In genomic region chr18:63319383-63320040, GRCh38 we compare ENCODE assay signal across 8 cellular contexts. TPM values are rescaled to one million over a fixed set of nuclear protein-coding genes. Genes with fewer than 3 reads are reported as not detected.
DNase-seq lines count a peak whose midpoint lies in the region; ATAC-seq lines count a peak whose summit lies in the region.

Gene BCL2, minus strand, starts transcription at chr18:63319769.

- intact Hi-C loops in T-helper 2 cell treated with Interferon-gamma antibody and Interleukin-4, amounts not matched to agents 100 ng/mL and 5 ng/mL, for 36 hours (cut with micrococcal nuclease): loop anchor here (1.0 to 5.0 kb wide), 10 partner anchors 47 to 797 kb away; partner anchors contain the start of genes PHLPP1, VPS4B and ZCCHC2

- DNase-seq in DMS53 treated with DMSO at 0.1 percent for 48 hours (lab: John Stamatoyannopoulos, UW; ENCODE audit: unreplicated experiment): peak; percentile 58
- DNase-seq in Jurkat, Clone E6-1 (ENCODE audit: low read depth, low spot score): no peak
- peak; percentile 43 for DNase-seq in effector CD8-positive, alpha-beta T cell (lab: John Stamatoyannopoulos, UW)
- peak; percentile 63 for DNase-seq in medulla oblongata (ENCODE audit: extremely low spot score)
- no peak for DNase-seq in NCI-H446 treated with DMSO at 0.1 percent for 48 hours (lab: John Stamatoyannopoulos, UW)

- no peaks in the 10 kb centered on the region for H3K9me3 ChIP-seq in subcutaneous abdominal adipose tissue (ENCODE audit: control insufficient read depth in 5 of 5, low read length in 5 of 5)

- H3K4me1 ChIP-seq in subcutaneous abdominal adipose tissue (ENCODE audit: control insufficient read depth in 5 of 5, insufficient read depth in 5 of 5, low read length in 5 of 5): peaks cover 0 to 58% (median 51%) of the 10 kb centered on the region in 5 donors

- H3K27ac ChIP-seq in subcutaneous abdominal adipose tissue (ENCODE audit: low read depth, low read length): peak within 1 kb of the TSS; percentile 95

- no peaks in the 10 kb centered on the region for H3K36me3 ChIP-seq in subcutaneous abdominal adipose tissue (ENCODE audit: control insufficient read depth in 5 of 5, insufficient read depth in 5 of 5, low read length in 5 of 5)

- H3K4me3 ChIP-seq in Jurkat, Clone E6-1 (ENCODE audit: low read length): peak within 1 kb of the TSS; percentile 85
- H3K4me3 ChIP-seq in subcutaneous abdominal adipose tissue (ENCODE audit: low read depth in 1 of 5, low read length in 5 of 5): peak within 1 kb of the TSS; percentile 78 to 92 (median 88)

- peak within 1 kb of the TSS; percentile 21 to 89 (median 82) for H3K9ac ChIP-seq in subcutaneous abdominal adipose tissue (ENCODE audit: low read length in 5 of 5)

- peak; percentile 8 for ATAC-seq in GM21423 (IDR thresholded peaks at IDR 0.05; ENCODE audit: unreplicated experiment)

- H3K27me3 ChIP-seq in subcutaneous abdominal adipose tissue (ENCODE audit: control insufficient read depth in 5 of 5, insufficient read depth in 4 of 5, low read length in 5 of 5): no peaks in the 10 kb centered on the region

RNA-seq across cellular contexts. Expression of gene BCL2, which starts in this region (rescaled TPM):
- 7.0 TPM for polyA plus RNA-seq in Jurkat, Clone E6-1 (2012; ENCODE audit: insufficient read depth, insufficient read length)
- 85.7 and 89.0 TPM in 2 replicates for total RNA-seq in T-helper 2 cell treated with Interferon-gamma antibody and Interleukin-4, amounts not matched to agents 100 ng/mL and 5 ng/mL, for 36 hours

Comparison
In these comparisons a context has a peak if more than half of its experiments do, and no peak if none do; other contexts are left out.
1. DNase-seq: peak in DMS53 treated with DMSO at 0.1 percent for 48 hours (single experiment), effector CD8-positive, alpha-beta T cell (single experiment) and medulla oblongata (single experiment); none in Jurkat, Clone E6-1 (single experiment) and NCI-H446 treated with DMSO at 0.1 percent for 48 hours (single experiment).